1 cellular context compared by ENCODE assay signal in genomic region chr1:25253911-25254310, GRCh38.
TF ChIP-seq lines count a peak whose summit lies in the region.

No MANE protein-coding gene starts in this region.

TF ChIP-seq in GM23338, 12 proteins besides CTCF, POLR2A, EP300 and RAD21 (continued from another document):
- TF ChIP-seq, protein P1, sequence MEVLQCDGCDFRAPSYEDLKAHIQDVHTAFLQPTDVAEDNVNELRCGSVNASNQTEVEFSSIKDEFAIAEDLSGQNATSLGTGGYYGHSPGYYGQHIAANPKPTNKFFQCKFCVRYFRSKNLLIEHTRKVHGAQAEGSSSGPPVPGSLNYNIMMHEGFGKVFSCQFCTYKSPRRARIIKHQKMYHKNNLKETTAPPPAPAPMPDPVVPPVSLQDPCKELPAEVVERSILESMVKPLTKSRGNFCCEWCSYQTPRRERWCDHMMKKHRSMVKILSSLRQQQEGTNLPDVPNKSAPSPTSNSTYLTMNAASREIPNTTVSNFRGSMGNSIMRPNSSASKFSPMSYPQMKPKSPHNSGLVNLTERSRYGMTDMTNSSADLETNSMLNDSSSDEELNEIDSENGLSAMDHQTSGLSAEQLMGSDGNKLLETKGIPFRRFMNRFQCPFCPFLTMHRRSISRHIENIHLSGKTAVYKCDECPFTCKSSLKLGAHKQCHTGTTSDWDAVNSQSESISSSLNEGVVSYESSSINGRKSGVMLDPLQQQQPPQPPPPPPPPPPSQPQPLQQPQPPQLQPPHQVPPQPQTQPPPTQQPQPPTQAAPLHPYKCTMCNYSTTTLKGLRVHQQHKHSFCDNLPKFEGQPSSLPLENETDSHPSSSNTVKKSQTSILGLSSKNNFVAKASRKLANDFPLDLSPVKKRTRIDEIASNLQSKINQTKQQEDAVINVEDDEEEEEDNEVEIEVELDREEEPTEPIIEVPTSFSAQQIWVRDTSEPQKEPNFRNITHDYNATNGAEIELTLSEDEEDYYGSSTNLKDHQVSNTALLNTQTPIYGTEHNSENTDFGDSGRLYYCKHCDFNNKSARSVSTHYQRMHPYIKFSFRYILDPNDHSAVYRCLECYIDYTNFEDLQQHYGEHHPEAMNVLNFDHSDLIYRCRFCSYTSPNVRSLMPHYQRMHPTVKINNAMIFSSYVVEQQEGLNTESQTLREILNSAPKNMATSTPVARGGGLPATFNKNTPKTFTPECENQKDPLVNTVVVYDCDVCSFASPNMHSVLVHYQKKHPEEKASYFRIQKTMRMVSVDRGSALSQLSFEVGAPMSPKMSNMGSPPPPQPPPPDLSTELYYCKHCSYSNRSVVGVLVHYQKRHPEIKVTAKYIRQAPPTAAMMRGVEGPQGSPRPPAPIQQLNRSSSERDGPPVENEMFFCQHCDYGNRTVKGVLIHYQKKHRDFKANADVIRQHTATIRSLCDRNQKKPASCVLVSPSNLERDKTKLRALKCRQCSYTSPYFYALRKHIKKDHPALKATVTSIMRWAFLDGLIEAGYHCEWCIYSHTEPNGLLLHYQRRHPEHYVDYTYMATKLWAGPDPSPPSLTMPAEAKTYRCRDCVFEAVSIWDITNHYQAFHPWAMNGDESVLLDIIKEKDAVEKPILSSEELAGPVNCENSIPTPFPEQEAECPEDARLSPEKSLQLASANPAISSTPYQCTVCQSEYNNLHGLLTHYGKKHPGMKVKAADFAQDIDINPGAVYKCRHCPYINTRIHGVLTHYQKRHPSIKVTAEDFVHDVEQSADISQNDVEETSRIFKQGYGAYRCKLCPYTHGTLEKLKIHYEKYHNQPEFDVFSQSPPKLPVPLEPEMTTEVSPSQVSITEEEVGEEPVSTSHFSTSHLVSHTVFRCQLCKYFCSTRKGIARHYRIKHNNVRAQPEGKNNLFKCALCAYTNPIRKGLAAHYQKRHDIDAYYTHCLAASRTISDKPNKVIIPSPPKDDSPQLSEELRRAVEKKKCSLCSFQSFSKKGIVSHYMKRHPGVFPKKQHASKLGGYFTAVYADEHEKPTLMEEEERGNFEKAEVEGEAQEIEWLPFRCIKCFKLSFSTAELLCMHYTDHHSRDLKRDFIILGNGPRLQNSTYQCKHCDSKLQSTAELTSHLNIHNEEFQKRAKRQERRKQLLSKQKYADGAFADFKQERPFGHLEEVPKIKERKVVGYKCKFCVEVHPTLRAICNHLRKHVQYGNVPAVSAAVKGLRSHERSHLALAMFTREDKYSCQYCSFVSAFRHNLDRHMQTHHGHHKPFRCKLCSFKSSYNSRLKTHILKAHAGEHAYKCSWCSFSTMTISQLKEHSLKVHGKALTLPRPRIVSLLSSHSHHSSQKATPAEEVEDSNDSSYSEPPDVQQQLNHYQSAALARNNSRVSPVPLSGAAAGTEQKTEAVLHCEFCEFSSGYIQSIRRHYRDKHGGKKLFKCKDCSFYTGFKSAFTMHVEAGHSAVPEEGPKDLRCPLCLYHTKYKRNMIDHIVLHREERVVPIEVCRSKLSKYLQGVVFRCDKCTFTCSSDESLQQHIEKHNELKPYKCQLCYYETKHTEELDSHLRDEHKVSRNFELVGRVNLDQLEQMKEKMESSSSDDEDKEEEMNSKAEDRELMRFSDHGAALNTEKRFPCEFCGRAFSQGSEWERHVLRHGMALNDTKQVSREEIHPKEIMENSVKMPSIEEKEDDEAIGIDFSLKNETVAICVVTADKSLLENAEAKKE (CRISPR knock-in tag; IDR thresholded peaks at IDR 0.05), result no peak
